Comparison of ENCODE assay signal across 12 cellular contexts in the genomic region with DNA sequence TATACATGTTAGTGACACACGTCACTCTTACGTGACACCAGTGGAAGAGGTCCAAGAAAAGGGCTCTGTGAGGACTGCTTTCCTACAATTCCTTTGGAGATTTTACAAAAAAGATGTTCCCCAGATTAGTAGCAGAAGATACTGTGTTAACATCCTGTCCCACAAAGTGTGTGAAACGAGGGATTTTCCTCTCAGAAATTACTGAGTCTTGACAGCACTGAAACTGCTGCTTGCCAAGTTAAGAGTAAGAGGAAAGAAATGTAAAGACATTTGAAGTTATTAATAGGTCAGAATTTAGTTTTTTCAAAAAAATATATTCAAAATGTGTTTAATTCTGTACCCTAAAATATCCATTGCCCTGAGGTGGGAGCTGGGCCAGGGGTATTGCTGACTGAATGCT. TPM values are rescaled to one million over a fixed set of nuclear protein-coding genes. Genes with fewer than 3 reads are reported as not detected.
A peak's percentile ranks its signal among the peaks of the same experiment; 100 is the strongest.
DNase-seq lines count a peak whose midpoint lies in the region; ATAC-seq, FAIRE-seq and TF ChIP-seq lines count a peak whose summit lies in the region.
"Had no signal": no experiment of that assay in that cellular context is flagged by ENCODE, and none has a peak within 500 bp of the region (broad histone marks: within the 10 kb centered on the region; RNA-seq: fewer than 3 reads in every experiment).

No MANE protein-coding gene starts in this region.

- no peak for TF ChIP-seq POLR2A in uterus (IDR thresholded peaks at IDR 0.05)

- H3K4me3 Mint-ChIP-seq in astrocyte (ENCODE audit: unreplicated experiment) (no peak overlapping the region), T-cell (no peak overlapping the region)
- H3K4me3 Mint-ChIP-seq: activated T-helper 1 cell treated with anti-CD3 and anti-CD28 coated beads, Interleukin-12 subunit alpha, Interleukin-12 subunit beta, Interleukin-2, Interleukin-4 antibody, amounts not matched to agents 30 ng/mL and 10 ng/mL and 1 ng/mL, durations not matched to agents 14 hours and 24 hours and 36 hours; naive thymus-derived CD4-positive, alpha-beta T cell had no signal

- H3K4me3 ChIP-seq in astrocyte (ENCODE audit: insufficient read depth, low read depth, low read length) (no peak overlapping the region), uterus (no peak overlapping the region)

- H4K20me1 ChIP-seq in astrocyte (ENCODE audit: insufficient read depth, low read length): no peaks in the 10 kb centered on the region

- H3K9me3 Mint-ChIP-seq in astrocyte (ENCODE audit: unreplicated experiment) (no peaks in the 10 kb centered on the region), T-cell (no peaks in the 10 kb centered on the region)
- H3K9me3 Mint-ChIP-seq: activated T-helper 1 cell treated with anti-CD3 and anti-CD28 coated beads, Interleukin-12 subunit alpha, Interleukin-12 subunit beta, Interleukin-2, Interleukin-4 antibody, amounts not matched to agents 30 ng/mL and 10 ng/mL and 1 ng/mL, durations not matched to agents 14 hours and 24 hours and 36 hours; naive thymus-derived CD4-positive, alpha-beta T cell had no signal

- H3K36me3 Mint-ChIP-seq in astrocyte (ENCODE audit: low read depth, unreplicated experiment) (no peaks in the 10 kb centered on the region), T-cell (peaks cover 43% of the 10 kb centered on the region)

- no peaks in the 10 kb centered on the region for H3K79me2 ChIP-seq in astrocyte (ENCODE audit: insufficient read depth, low read length)

- CTCF ChIA-PET in T-cell (lab: Charles Lee): interaction anchor here (0.6 to 3.2 kb wide), 2 partner anchors 49 to 183 kb away, joined by 3 to 15 read pairs; partner anchors contain the start of gene MAP3K5 (in 1 of the 2)

- H3K4me1 ChIP-seq in astrocyte (ENCODE audit: insufficient read depth, low read length) (peaks cover 45% of the 10 kb centered on the region), foreskin keratinocyte (peaks cover 32% of the 10 kb centered on the region), uterus (peaks cover 0 to 12% of the 10 kb centered on the region in 2 donors)

- POLR2A ChIA-PET in T-cell (lab: Charles Lee): no interaction called here

- TF ChIP-seq CTCF in astrocyte (IDR thresholded peaks at IDR 0.05; ENCODE audit: insufficient read depth, low read depth, low read length) (no peak), foreskin keratinocyte (conservative IDR thresholded peaks at IDR 0.05) (no peak), uterus (IDR thresholded peaks at IDR 0.05) (no peak)

- H3K36me3 ChIP-seq in astrocyte (ENCODE audit: insufficient read depth, low read length) (no peaks in the 10 kb centered on the region), uterus (no peaks in the 10 kb centered on the region)

- H3K9me3 ChIP-seq in astrocyte (ENCODE audit: insufficient read depth, low read depth, low read length): no peaks in the 10 kb centered on the region
- no peaks in the 10 kb centered on the region for H3K9me3 ChIP-seq in uterus

- peak overlapping the region; percentile 70 for H3K4me2 ChIP-seq in astrocyte (ENCODE audit: low read length)

- peak; percentile 19 for ATAC-seq in foreskin keratinocyte
- ATAC-seq in GM18511 (IDR thresholded peaks at IDR 0.05; ENCODE audit: unreplicated experiment): no peak
- ATAC-seq in T-cell (replicated peaks in 1 of 4): no peak

- H3K27me3 ChIP-seq in astrocyte (ENCODE audit: insufficient read depth, low read length): no peaks in the 10 kb centered on the region
- no peaks in the 10 kb centered on the region for H3K27me3 ChIP-seq in foreskin keratinocyte
- no peaks in the 10 kb centered on the region for H3K27me3 ChIP-seq in uterus

- H3K27ac Mint-ChIP-seq in astrocyte (ENCODE audit: unreplicated experiment) (peak overlapping the region; percentile 35), T-cell (no peak overlapping the region)

- H3K27ac ChIP-seq in astrocyte (ENCODE audit: low read depth, low read length) (peak overlapping the region; percentile 75), foreskin keratinocyte (peak overlapping the region; percentile 61), uterus (peak overlapping the region; percentile 56 to 60)

- H3K27me3 Mint-ChIP-seq in astrocyte (ENCODE audit: low read depth, unreplicated experiment) (no peaks in the 10 kb centered on the region), T-cell (no peaks in the 10 kb centered on the region)
- H3K27me3 Mint-ChIP-seq: naive thymus-derived CD4-positive, alpha-beta T cell had no signal

- peak overlapping the region; percentile 63 for H3K9ac ChIP-seq in astrocyte (ENCODE audit: low read length)

- intact Hi-C loops in uterus (cut with DNase I; ENCODE audit: low total_unique reads): no loop called here

- DNase-seq in HCEC 1CT (peak; percentile 81), astrocyte (ENCODE audit: low read depth) (peak; percentile 82), foreskin keratinocyte (peak; percentile 50 to 69), uterus (no peak), T-cell (no peak), activated gamma-delta T cell (lab: John Stamatoyannopoulos, UW) (no peak)
- DNase-seq: activated CD4-positive, CD25-positive, alpha-beta regulatory T cell treated with anti-CD3 and anti-CD28 coated beads, Interleukin-2, amount 50 U/mL, for 72 hours; DND-41; naive thymus-derived CD4-positive, alpha-beta T cell; stimulated activated naive CD4-positive, alpha-beta T cell treated with Interleukin-2 at 50 U/mL for 16 hours had no signal

- H3K4me1 Mint-ChIP-seq in astrocyte (ENCODE audit: low read depth, unreplicated experiment) (peaks cover 10% of the 10 kb centered on the region), T-cell (peaks cover 9 to 18% (median 14%) of the 10 kb centered on the region in 3 donors)

- FAIRE-seq in astrocyte (lab: Jason Lieb, UNC): no peak

- H2AFZ ChIP-seq in astrocyte (ENCODE audit: low read depth, low read length): no peak overlapping the region

RNA-seq across cellular contexts. Expression of gene MAP7, which starts 58.8 kb away (rescaled TPM):
- 2.8 and 3.3 TPM in 2 replicates for total RNA-seq in astrocyte
- 20.8 and 25.4 TPM in 2 replicates for total RNA-seq in foreskin keratinocyte
- polyA plus RNA-seq in foreskin keratinocyte: 7.5 and 9.1 TPM in 2 replicates
- total RNA-seq in uterus: 1 to 10 TPM in 2 of 4 donors, under 1 TPM in 2; 0.29 to 6.8 (median 1.1) TPM
- under 1 TPM; 0.33 to 0.73 (median 0.57) TPM for total RNA-seq in T-cell

Comparison
In these comparisons a context has a peak if more than half of its experiments do, and no peak if none do; other contexts are left out.
1. DNase-seq: peak in HCEC 1CT (single experiment), astrocyte (single experiment) and foreskin keratinocyte (2 of 2); none in uterus (0 of 2), T-cell (0 of 34) and activated gamma-delta T cell (single experiment).
2. Peak in every context shown above with its lines, with median percentiles within 50 percentile points of each other: H3K27ac ChIP-seq.